ENCODE assay signal across 1 cellular context in the genomic region with DNA sequence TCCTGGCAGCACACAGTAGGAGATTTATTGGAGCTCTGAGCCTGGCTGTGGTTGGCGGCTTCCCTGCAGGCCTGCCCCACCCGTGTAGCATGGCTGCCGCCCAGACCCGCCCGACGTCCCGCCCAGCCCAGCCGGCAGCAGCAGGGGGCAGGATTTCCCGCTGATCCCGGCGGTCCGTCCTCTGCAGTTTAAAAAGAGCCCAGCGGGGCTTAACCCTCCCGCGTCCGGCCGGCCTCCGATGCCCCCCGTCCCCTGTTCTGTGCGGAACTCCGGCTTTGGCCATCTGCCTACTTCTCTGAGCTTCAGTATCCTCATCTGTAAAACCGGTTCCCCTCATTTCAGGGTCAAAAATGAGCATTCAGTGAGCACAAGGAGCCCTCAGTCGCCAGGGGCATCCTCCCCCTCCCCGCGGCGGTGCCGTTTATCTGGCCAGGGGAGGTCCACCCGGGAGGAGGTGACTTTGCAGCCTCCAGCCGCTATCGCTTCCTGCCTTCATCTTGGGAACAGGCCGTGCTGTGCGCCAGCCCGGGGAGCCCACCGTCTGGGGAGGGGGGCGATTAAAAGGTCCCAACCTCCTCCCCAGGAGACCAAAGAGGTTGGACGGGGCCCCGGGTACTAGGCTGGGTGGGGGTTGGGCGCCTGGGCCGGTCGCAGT.
A peak's percentile ranks its signal among the peaks of the same experiment; 100 is the strongest.
TF ChIP-seq lines count a peak whose summit lies in the region.

Gene GAS2L1 (plus strand): TSS at position 476 of the 655 bp plus-strand sequence. CDS start 1,456 bp downstream, outside the sequence.

TF ChIP-seq in K562, 482 proteins besides CTCF, POLR2A, EP300 and RAD21 (continued from another document and continues in another):
- TF ChIP-seq, protein P1, sequence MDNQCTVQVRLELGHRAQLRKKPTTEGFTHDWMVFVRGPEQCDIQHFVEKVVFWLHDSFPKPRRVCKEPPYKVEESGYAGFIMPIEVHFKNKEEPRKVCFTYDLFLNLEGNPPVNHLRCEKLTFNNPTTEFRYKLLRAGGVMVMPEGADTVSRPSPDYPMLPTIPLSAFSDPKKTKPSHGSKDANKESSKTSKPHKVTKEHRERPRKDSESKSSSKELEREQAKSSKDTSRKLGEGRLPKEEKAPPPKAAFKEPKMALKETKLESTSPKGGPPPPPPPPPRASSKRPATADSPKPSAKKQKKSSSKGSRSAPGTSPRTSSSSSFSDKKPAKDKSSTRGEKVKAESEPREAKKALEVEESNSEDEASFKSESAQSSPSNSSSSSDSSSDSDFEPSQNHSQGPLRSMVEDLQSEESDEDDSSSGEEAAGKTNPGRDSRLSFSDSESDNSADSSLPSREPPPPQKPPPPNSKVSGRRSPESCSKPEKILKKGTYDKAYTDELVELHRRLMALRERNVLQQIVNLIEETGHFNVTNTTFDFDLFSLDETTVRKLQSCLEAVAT (IDR thresholded peaks at IDR 0.05): no peak
- TF ChIP-seq MYNN (IDR thresholded peaks at IDR 0.05) (peak; percentile 43; the same call in 1 of the 2 replicates), MYNN (CRISPR knock-in tag; IDR thresholded peaks at IDR 0.05) (no peak), ZNF507 (tag; conservative IDR thresholded peaks at IDR 0.05) (no peak), HDAC6 (IDR thresholded peaks at IDR 0.05; ENCODE audit: low read depth, low read length) (no peak), ZNF518B (CRISPR knock-in tag; IDR thresholded peaks at IDR 0.05) (no peak), POLR2AphosphoS2 (IDR thresholded peaks at IDR 0.05; ENCODE audit: low read length) (no peak), BRF1 (IDR thresholded peaks at IDR 0.05; ENCODE audit: borderline replicate concordance, extremely low read depth, insufficient read length) (no peak), PHF21A (IDR thresholded peaks at IDR 0.05; ENCODE audit: borderline replicate concordance, low read depth) (no peak), ZBTB8A (IDR thresholded peaks at IDR 0.05; ENCODE audit: partially characterized antibody) (no peak), RREB1 (CRISPR knock-in tag; IDR thresholded peaks at IDR 0.05) (0 out of 2 replicates have a peak, but pooled peaks have one; percentile 14), RBM17 (IDR thresholded peaks at IDR 0.05; ENCODE audit: borderline replicate concordance, low read depth, low read length) (no peak), U2AF1 (optimal IDR thresholded peaks at IDR 0.05; ENCODE audit: low read depth, low read length) (no peak), ZNF146 (CRISPR knock-in tag; IDR thresholded peaks at IDR 0.05; ENCODE audit: unreplicated experiment) (no peak), HLTF (IDR thresholded peaks at IDR 0.05) (no peak), PTTG1 (tag; IDR thresholded peaks at IDR 0.05; ENCODE audit: low read depth) (no peak), BDP1 (IDR thresholded peaks at IDR 0.05; ENCODE audit: insufficient read depth, insufficient read length) (no peak), NCOA6 (IDR thresholded peaks at IDR 0.05) (no peak), PHTF2 (CRISPR knock-in tag; IDR thresholded peaks at IDR 0.05) (no peak), NCOA2 (IDR thresholded peaks at IDR 0.05; ENCODE audit: partially characterized antibody in 2 of 2) (no peak), SMARCA4 (IDR thresholded peaks at IDR 0.05) (peak; percentile 50; the same call in 1 of the 2 replicates), ZFP36 (IDR thresholded peaks at IDR 0.05; ENCODE audit: low read depth, low read length, partially characterized antibody) (no peak), NFRKB (IDR thresholded peaks at IDR 0.05; ENCODE audit: low read depth) (no peak; the same call in 1 of the 2 replicates), KAT8 (IDR thresholded peaks at IDR 0.05; ENCODE audit: low read depth) (no peak)
- TF ChIP-seq, protein P2, sequence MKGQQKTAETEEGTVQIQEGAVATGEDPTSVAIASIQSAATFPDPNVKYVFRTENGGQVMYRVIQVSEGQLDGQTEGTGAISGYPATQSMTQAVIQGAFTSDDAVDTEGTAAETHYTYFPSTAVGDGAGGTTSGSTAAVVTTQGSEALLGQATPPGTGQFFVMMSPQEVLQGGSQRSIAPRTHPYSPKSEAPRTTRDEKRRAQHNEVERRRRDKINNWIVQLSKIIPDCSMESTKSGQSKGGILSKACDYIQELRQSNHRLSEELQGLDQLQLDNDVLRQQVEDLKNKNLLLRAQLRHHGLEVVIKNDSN (CRISPR knock-in tag; IDR thresholded peaks at IDR 0.05): no peak
- TF ChIP-seq, protein P3, sequence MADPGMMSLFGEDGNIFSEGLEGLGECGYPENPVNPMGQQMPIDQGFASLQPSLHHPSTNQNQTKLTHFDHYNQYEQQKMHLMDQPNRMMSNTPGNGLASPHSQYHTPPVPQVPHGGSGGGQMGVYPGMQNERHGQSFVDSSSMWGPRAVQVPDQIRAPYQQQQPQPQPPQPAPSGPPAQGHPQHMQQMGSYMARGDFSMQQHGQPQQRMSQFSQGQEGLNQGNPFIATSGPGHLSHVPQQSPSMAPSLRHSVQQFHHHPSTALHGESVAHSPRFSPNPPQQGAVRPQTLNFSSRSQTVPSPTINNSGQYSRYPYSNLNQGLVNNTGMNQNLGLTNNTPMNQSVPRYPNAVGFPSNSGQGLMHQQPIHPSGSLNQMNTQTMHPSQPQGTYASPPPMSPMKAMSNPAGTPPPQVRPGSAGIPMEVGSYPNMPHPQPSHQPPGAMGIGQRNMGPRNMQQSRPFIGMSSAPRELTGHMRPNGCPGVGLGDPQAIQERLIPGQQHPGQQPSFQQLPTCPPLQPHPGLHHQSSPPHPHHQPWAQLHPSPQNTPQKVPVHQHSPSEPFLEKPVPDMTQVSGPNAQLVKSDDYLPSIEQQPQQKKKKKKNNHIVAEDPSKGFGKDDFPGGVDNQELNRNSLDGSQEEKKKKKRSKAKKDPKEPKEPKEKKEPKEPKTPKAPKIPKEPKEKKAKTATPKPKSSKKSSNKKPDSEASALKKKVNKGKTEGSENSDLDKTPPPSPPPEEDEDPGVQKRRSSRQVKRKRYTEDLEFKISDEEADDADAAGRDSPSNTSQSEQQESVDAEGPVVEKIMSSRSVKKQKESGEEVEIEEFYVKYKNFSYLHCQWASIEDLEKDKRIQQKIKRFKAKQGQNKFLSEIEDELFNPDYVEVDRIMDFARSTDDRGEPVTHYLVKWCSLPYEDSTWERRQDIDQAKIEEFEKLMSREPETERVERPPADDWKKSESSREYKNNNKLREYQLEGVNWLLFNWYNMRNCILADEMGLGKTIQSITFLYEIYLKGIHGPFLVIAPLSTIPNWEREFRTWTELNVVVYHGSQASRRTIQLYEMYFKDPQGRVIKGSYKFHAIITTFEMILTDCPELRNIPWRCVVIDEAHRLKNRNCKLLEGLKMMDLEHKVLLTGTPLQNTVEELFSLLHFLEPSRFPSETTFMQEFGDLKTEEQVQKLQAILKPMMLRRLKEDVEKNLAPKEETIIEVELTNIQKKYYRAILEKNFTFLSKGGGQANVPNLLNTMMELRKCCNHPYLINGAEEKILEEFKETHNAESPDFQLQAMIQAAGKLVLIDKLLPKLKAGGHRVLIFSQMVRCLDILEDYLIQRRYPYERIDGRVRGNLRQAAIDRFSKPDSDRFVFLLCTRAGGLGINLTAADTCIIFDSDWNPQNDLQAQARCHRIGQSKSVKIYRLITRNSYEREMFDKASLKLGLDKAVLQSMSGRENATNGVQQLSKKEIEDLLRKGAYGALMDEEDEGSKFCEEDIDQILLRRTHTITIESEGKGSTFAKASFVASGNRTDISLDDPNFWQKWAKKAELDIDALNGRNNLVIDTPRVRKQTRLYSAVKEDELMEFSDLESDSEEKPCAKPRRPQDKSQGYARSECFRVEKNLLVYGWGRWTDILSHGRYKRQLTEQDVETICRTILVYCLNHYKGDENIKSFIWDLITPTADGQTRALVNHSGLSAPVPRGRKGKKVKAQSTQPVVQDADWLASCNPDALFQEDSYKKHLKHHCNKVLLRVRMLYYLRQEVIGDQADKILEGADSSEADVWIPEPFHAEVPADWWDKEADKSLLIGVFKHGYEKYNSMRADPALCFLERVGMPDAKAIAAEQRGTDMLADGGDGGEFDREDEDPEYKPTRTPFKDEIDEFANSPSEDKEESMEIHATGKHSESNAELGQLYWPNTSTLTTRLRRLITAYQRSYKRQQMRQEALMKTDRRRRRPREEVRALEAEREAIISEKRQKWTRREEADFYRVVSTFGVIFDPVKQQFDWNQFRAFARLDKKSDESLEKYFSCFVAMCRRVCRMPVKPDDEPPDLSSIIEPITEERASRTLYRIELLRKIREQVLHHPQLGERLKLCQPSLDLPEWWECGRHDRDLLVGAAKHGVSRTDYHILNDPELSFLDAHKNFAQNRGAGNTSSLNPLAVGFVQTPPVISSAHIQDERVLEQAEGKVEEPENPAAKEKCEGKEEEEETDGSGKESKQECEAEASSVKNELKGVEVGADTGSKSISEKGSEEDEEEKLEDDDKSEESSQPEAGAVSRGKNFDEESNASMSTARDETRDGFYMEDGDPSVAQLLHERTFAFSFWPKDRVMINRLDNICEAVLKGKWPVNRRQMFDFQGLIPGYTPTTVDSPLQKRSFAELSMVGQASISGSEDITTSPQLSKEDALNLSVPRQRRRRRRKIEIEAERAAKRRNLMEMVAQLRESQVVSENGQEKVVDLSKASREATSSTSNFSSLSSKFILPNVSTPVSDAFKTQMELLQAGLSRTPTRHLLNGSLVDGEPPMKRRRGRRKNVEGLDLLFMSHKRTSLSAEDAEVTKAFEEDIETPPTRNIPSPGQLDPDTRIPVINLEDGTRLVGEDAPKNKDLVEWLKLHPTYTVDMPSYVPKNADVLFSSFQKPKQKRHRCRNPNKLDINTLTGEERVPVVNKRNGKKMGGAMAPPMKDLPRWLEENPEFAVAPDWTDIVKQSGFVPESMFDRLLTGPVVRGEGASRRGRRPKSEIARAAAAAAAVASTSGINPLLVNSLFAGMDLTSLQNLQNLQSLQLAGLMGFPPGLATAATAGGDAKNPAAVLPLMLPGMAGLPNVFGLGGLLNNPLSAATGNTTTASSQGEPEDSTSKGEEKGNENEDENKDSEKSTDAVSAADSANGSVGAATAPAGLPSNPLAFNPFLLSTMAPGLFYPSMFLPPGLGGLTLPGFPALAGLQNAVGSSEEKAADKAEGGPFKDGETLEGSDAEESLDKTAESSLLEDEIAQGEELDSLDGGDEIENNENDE (IDR thresholded peaks at IDR 0.05; ENCODE audit: low read depth, low read length): no peak
- TF ChIP-seq, protein P4, sequence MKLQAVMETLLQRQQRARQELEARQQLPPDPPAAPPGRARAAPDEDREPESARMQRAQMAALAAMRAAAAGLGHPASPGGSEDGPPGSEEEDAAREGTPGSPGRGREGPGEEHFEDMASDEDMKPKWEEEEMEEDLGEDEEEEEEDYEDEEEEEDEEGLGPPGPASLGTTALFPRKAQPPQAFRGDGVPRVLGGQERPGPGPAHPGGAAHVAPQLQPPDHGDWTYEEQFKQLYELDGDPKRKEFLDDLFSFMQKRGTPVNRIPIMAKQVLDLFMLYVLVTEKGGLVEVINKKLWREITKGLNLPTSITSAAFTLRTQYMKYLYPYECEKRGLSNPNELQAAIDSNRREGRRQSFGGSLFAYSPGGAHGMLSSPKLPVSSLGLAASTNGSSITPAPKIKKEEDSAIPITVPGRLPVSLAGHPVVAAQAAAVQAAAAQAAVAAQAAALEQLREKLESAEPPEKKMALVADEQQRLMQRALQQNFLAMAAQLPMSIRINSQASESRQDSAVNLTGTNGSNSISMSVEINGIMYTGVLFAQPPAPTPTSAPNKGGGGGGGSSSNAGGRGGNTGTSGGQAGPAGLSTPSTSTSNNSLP (IDR thresholded peaks at IDR 0.05; ENCODE audit: borderline replicate concordance, low read depth, low read length): no peak
